Comparison of ENCODE assay signal across 9 cellular contexts in genomic region chr4:915041-915474, GRCh38. TPM values are rescaled to one million over a fixed set of nuclear protein-coding genes. Genes with fewer than 3 reads are reported as not detected.
DNase-seq lines count a peak whose midpoint lies in the region; ATAC-seq and TF ChIP-seq lines count a peak whose summit lies in the region.
"Had no signal": no experiment of that assay in that cellular context is flagged by ENCODE, and none has a peak within 500 bp of the region (broad histone marks: within the 10 kb centered on the region; RNA-seq: fewer than 3 reads in every experiment).

No MANE protein-coding gene starts in this region.

- ATAC-seq in IMR-90 (ENCODE audit: low read depth), result peak; percentile 38
- ATAC-seq in activated T-helper 17 cell treated with anti-CD3 and anti-CD28 coated beads, Interleukin-2, amount 50 U/mL, for 72 hours (replicated peaks), result no peak
- no peak for ATAC-seq in HG02885 (IDR thresholded peaks at IDR 0.05; ENCODE audit: poor library complexity, unreplicated experiment)

- H3K27ac ChIP-seq in BLaER1 (peak overlapping the region; percentile 69), IMR-90 (ENCODE audit: insufficient read depth, low read length) (no peak overlapping the region)
- H3K27ac ChIP-seq: epithelial cell of prostate had no signal

- no peak for DNase-seq in IMR-90
- DNase-seq in mesothelial cell of epicardium (ENCODE audit: low spot score in 2 of 2, unreplicated experiment in 2 of 2), result no peak
- no peak for DNase-seq in stimulated activated CD4-positive, alpha-beta T cell treated with anti-CD3 and anti-CD28 coated beads, Interleukin-12 subunit alpha, Interleukin-12 subunit beta, amount 100 ng/mL, for 4 hours
- DNase-seq in DMS 273 (lab: John Stamatoyannopoulos, UW; ENCODE audit: unreplicated experiment), result no peak
- DNase-seq in 8988T, result no peak

- H3K4me1 ChIP-seq in BLaER1, result peaks cover 28% of the 10 kb centered on the region
- no peaks in the 10 kb centered on the region for H3K4me1 ChIP-seq in IMR-90 (ENCODE audit: control insufficient read depth, insufficient read depth, low read length)

- POLR2A ChIA-PET in IMR-90 (lab: Charles Lee; ENCODE audit: unreplicated experiment), result no interaction called here

- no peak overlapping the region for H2BK15ac ChIP-seq in IMR-90 (ENCODE audit: low read depth, low read length)

- peaks cover 4% of the 10 kb centered on the region for H3K9me3 Mint-ChIP-seq in activated T-helper 17 cell treated with anti-CD3 and anti-CD28 coated beads, Interleukin-2, amount 50 U/mL, for 72 hours
- peaks cover 18% of the 10 kb centered on the region for H3K9me3 Mint-ChIP-seq in mesothelial cell of epicardium

- H3K27me3 ChIP-seq in BLaER1 (no peaks in the 10 kb centered on the region), IMR-90 (ENCODE audit: control insufficient read depth, insufficient read depth, low read length) (no peaks in the 10 kb centered on the region)

- peak overlapping the region; percentile 56 for H3K4me3 Mint-ChIP-seq in activated T-helper 17 cell treated with anti-CD3 and anti-CD28 coated beads, Interleukin-2, amount 50 U/mL, for 72 hours
- H3K4me3 Mint-ChIP-seq in mesothelial cell of epicardium, result no peak overlapping the region

- H2BK20ac ChIP-seq in IMR-90 (ENCODE audit: low read depth, low read length), result no peak overlapping the region

- H3K18ac ChIP-seq in IMR-90 (ENCODE audit: low read depth, low read length), result no peak overlapping the region

- H3K4me2 ChIP-seq in BLaER1 (peak overlapping the region; percentile 90), IMR-90 (ENCODE audit: low read depth, low read length) (peak overlapping the region; percentile 59)

- intact Hi-C loops in IMR-90 (cut with micrococcal nuclease), result no loop called here

- TF ChIP-seq RAD21 in IMR-90 (IDR thresholded peaks at IDR 0.05; ENCODE audit: low read length), result no peak

- H3K23ac ChIP-seq in IMR-90 (ENCODE audit: low read depth, low read length), result peak overlapping the region; percentile 1; the same call in 1 of the 2 replicates

- H2BK120ac ChIP-seq in IMR-90 (ENCODE audit: low read depth, low read length), result no peak overlapping the region

- H4K91ac ChIP-seq in IMR-90 (ENCODE audit: insufficient read depth, low read depth, low read length), result no peak overlapping the region

- H3K36me3 Mint-ChIP-seq in activated T-helper 17 cell treated with anti-CD3 and anti-CD28 coated beads, Interleukin-2, amount 50 U/mL, for 72 hours (ENCODE audit: low read depth), result peaks cover 32% of the 10 kb centered on the region
- H3K36me3 Mint-ChIP-seq in mesothelial cell of epicardium, result peaks cover 23% of the 10 kb centered on the region

- H2AK5ac ChIP-seq in IMR-90 (ENCODE audit: low read depth, low read length), result no peak overlapping the region

- H3K56ac ChIP-seq in IMR-90 (ENCODE audit: extremely low read depth, insufficient read depth, low read length), result no peak overlapping the region

- WGBS in IMR-90 (ENCODE audit: extremely low coverage in 2 of 2, insufficient read length in 1 of 2), 2 experiments, result 60% methylated on average over 1 of the region's 20 CpGs; no CpG with 5 or more reads in 1 of the 2 experiments

- no peak overlapping the region for H4K5ac ChIP-seq in IMR-90 (ENCODE audit: low read depth, low read length)

- H4K20me1 ChIP-seq in BLaER1, result peaks cover 99% of the 10 kb centered on the region
- peaks cover 77% of the 10 kb centered on the region for H4K20me1 ChIP-seq in IMR-90 (ENCODE audit: insufficient read depth, low read length)

- H3K9ac ChIP-seq in BLaER1 (peak overlapping the region; percentile 22; the same call in 1 of the 2 replicates), IMR-90 (ENCODE audit: low read depth, low read length) (no peak overlapping the region)

- CTCF ChIA-PET in IMR-90 (lab: Yijun Ruan, JAX), result no interaction called here

- no peak overlapping the region for H2BK5ac ChIP-seq in IMR-90 (ENCODE audit: low read depth, low read length, poor library complexity, severe bottlenecking)

- peak overlapping the region; percentile 93 for H3K27ac Mint-ChIP-seq in activated T-helper 17 cell treated with anti-CD3 and anti-CD28 coated beads, Interleukin-2, amount 50 U/mL, for 72 hours
- peak overlapping the region; percentile 49 for H3K27ac Mint-ChIP-seq in mesothelial cell of epicardium

- H3K36me3 ChIP-seq in BLaER1, result peaks cover 52% of the 10 kb centered on the region
- peaks cover 19% of the 10 kb centered on the region for H3K36me3 ChIP-seq in IMR-90 (ENCODE audit: control insufficient read depth, insufficient read depth, low read length)

- H3K14ac ChIP-seq in IMR-90 (replicated peaks; ENCODE audit: low read depth, low read length), result no peak overlapping the region

- BruUV-seq in IMR-90 (replicated peaks; lab: Mats Ljungman, UMichigan), result no TSS peak

- H2AK9ac ChIP-seq in IMR-90 (replicated peaks; ENCODE audit: low read depth, low read length, poor library complexity), result no peak overlapping the region

- H3K9me3 ChIP-seq in BLaER1, result peaks cover 37% of the 10 kb centered on the region
- no peaks in the 10 kb centered on the region for H3K9me3 ChIP-seq in IMR-90 (ENCODE audit: control insufficient read depth, insufficient read depth, low read length)

- no peak overlapping the region for H2AFZ ChIP-seq in IMR-90 (replicated peaks; ENCODE audit: low read length, poor library complexity)

- H3K4me1 Mint-ChIP-seq in activated T-helper 17 cell treated with anti-CD3 and anti-CD28 coated beads, Interleukin-2, amount 50 U/mL, for 72 hours, result peaks cover 28% of the 10 kb centered on the region
- H3K4me1 Mint-ChIP-seq in mesothelial cell of epicardium, result peaks cover 9% of the 10 kb centered on the region

- no peak for TF ChIP-seq CTCF in IMR-90 (conservative IDR thresholded peaks at IDR 0.05; ENCODE audit: low read depth, low read length)
- no peak for TF ChIP-seq CTCF in mesothelial cell of epicardium (IDR thresholded peaks at IDR 0.05; ENCODE audit: unreplicated experiment)

- TF ChIP-seq POLR2A in IMR-90 (IDR thresholded peaks at IDR 0.05; ENCODE audit: low read depth, low read length), result no peak

- in situ Hi-C loops in IMR-90 (cut with MboI; ENCODE audit: low sequenced_read_pairs), result no loop called here

- no peaks in the 10 kb centered on the region for H3K27me3 Mint-ChIP-seq in activated T-helper 17 cell treated with anti-CD3 and anti-CD28 coated beads, Interleukin-2, amount 50 U/mL, for 72 hours
- no peaks in the 10 kb centered on the region for H3K27me3 Mint-ChIP-seq in mesothelial cell of epicardium (ENCODE audit: low read depth)

- H3K79me1 ChIP-seq in IMR-90 (ENCODE audit: low read depth in 1 of 2, low read length in 2 of 2), result peaks cover 12 to 67% of the 10 kb centered on the region in 2 experiments

- peaks cover 8% of the 10 kb centered on the region; the same call in 1 of the 2 replicates for H3K9me1 ChIP-seq in IMR-90 (ENCODE audit: insufficient read depth, low read length)

- no peak overlapping the region for H4K8ac ChIP-seq in IMR-90 (ENCODE audit: low read depth in 2 of 2, low read length in 2 of 2)

- H3K4me3 ChIP-seq in BLaER1 (peak overlapping the region; percentile 41), IMR-90 (ENCODE audit: insufficient read depth, low read depth, low read length) (no peak overlapping the region)

- no peak overlapping the region for H3K4ac ChIP-seq in IMR-90 (ENCODE audit: low read depth, low read length)

- dilution Hi-C loops in IMR-90 (cut with HindIII; ENCODE audit: low sequenced_read_pairs, unreplicated experiment), result no loop called here

TF ChIP-seq in IMR-90, 13 proteins besides CTCF, POLR2A, EP300 and RAD21 (continues in another document):
- no peak for TF ChIP-seq FOS (IDR thresholded peaks at IDR 0.05; ENCODE audit: low read depth, low read length)
- no peak for TF ChIP-seq SMC3 (IDR thresholded peaks at IDR 0.05; ENCODE audit: low read depth, low read length)
- no peak for TF ChIP-seq RCOR1 (IDR thresholded peaks at IDR 0.05; ENCODE audit: insufficient replicate concordance, low read length)
- TF ChIP-seq CEBPB (IDR thresholded peaks at IDR 0.05; ENCODE audit: low read depth, low read length), result no peak
- TF ChIP-seq MAFK (IDR thresholded peaks at IDR 0.05; ENCODE audit: low read depth, low read length), result no peak
- no peak for TF ChIP-seq MXI1 (IDR thresholded peaks at IDR 0.05; ENCODE audit: borderline replicate concordance, low read depth, low read length)
- no peak for TF ChIP-seq RFX5 (IDR thresholded peaks at IDR 0.05; ENCODE audit: low read depth, low read length)
- no peak for TF ChIP-seq CHD1 (IDR thresholded peaks at IDR 0.05; ENCODE audit: low read depth, low read length)
- TF ChIP-seq BHLHE40 (IDR thresholded peaks at IDR 0.05; ENCODE audit: low read depth, low read length), result no peak
- no peak for TF ChIP-seq NFE2L2 (IDR thresholded peaks at IDR 0.05; ENCODE audit: low read depth, low read length)
- TF ChIP-seq USF2 (IDR thresholded peaks at IDR 0.05; ENCODE audit: low read depth, low read length), result no peak

RNA-seq across cellular contexts. Expression of gene GAK, which starts 17.1 kb away (rescaled TPM):
- total RNA-seq in IMR-90 (2012; rRNA removed) (34.4 and 133 TPM in 2 replicates), mesothelial cell of epicardium (113 to 114 TPM (median 114 TPM) in 3 replicates)
- polyA plus RNA-seq in IMR-90 (2012; rRNA removed), result 44.6 and 45.1 TPM in 2 replicates
- polyA plus RNA-seq in IMR-90 (2012; cell fraction: cytosol; rRNA removed), result 43.3 and 53.2 TPM in 2 replicates
- 185 and 307 TPM in 2 replicates for polyA plus RNA-seq in IMR-90 (2012; cell fraction: nucleus; rRNA removed; ENCODE audit: low replicate concordance)
- 100 to 1,000 TPM; 108 to 129 TPM for total RNA-seq in activated T-helper 17 cell treated with anti-CD3 and anti-CD28 coated beads, Interleukin-2, amount 50 U/mL, for 72 hours

RNA-seq across cellular contexts. Expression of gene TMEM175, which starts 17.2 kb away (rescaled TPM):
- total RNA-seq in IMR-90 (2012; rRNA removed) (7.7 and 9.2 TPM in 2 replicates), mesothelial cell of epicardium (25.5 to 32.5 TPM (median 28.0 TPM) in 3 replicates)
- 41.9 and 47.4 TPM in 2 replicates for polyA plus RNA-seq in IMR-90 (2012; rRNA removed)
- 39.3 and 51.6 TPM in 2 replicates for polyA plus RNA-seq in IMR-90 (2012; cell fraction: cytosol; rRNA removed)
- polyA plus RNA-seq in IMR-90 (2012; cell fraction: nucleus; rRNA removed; ENCODE audit: low replicate concordance), result 415 and 679 TPM in 2 replicates
- total RNA-seq in activated T-helper 17 cell treated with anti-CD3 and anti-CD28 coated beads, Interleukin-2, amount 50 U/mL, for 72 hours, result 1 to 10 TPM; 6.5 to 10.0 TPM

RNA-seq across cellular contexts. Expression of gene DGKQ, which starts 58.3 kb away (rescaled TPM):
- 4.3 and 4.4 TPM in 2 replicates for total RNA-seq in IMR-90 (2012; rRNA removed)
- 15.6 and 17.4 TPM in 2 replicates for polyA plus RNA-seq in IMR-90 (2012; rRNA removed)
- 10.0 and 14.6 TPM in 2 replicates for polyA plus RNA-seq in IMR-90 (2012; cell fraction: cytosol; rRNA removed)
- polyA plus RNA-seq in IMR-90 (2012; cell fraction: nucleus; rRNA removed; ENCODE audit: low replicate concordance), result 58.0 and 149 TPM in 2 replicates
- 1 to 10 TPM; 4.8 to 9.0 TPM for total RNA-seq in activated T-helper 17 cell treated with anti-CD3 and anti-CD28 coated beads, Interleukin-2, amount 50 U/mL, for 72 hours
- 15.2 to 16.2 TPM (median 15.6 TPM) in 3 replicates for total RNA-seq in mesothelial cell of epicardium
